8 cellular contexts compared by ENCODE assay signal in the genomic region with DNA sequence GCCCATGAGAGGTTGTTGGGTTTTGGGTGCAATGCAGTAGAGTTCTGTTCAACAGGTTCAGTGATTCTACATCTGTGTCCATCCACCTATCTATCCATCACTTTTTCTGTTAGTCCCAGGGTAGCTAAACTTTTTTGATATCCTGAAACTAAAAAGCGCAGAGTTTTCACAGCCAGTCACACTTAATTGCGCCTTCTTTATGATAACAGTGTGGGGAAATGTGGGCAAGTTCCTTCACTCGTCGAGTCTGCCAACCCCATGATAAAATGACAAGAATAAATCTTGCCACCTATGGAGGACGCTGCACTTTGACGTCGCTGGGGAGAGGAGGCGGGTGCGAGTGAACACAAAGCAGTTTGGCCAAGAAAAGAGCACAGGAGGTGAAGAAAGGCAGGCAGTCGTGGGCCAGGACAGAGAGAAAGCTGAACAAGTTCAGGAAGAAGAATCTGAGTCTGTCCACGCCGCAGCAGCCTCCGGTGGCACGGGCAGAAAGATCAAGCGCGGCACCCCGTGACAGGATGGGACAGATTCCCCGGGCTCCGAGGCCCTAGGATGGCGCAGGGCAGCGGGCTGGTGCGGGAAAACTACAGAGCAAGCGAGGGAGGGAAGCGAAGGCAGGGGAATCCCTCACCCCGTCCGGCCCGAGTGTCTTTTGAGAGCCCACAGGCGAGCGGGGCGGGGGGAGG. TPM values are rescaled to one million over a fixed set of nuclear protein-coding genes. Genes with fewer than 3 reads are reported as not detected.
A peak's percentile ranks its signal among the peaks of the same experiment; 100 is the strongest.
DNase-seq lines count a peak whose midpoint lies in the region; ATAC-seq and TF ChIP-seq lines count a peak whose summit lies in the region.

No MANE protein-coding gene starts in this region.

- peaks cover 69% of the 10 kb centered on the region for H3K27me3 Mint-ChIP-seq in CD8-positive, alpha-beta T cell (ENCODE audit: low read depth)

- peaks cover 6% of the 10 kb centered on the region for H3K4me1 ChIP-seq in CD8-positive, alpha-beta T cell (ENCODE audit: insufficient read depth, low read length)
- no peaks in the 10 kb centered on the region for H3K4me1 ChIP-seq in PC-3 (ENCODE audit: insufficient read depth, low read length)
- no peaks in the 10 kb centered on the region for H3K4me1 ChIP-seq in right cardiac atrium (ENCODE audit: control insufficient read depth, insufficient read depth, low read length)
- peaks cover 4% of the 10 kb centered on the region for H3K4me1 ChIP-seq in testis

- BruUV-seq in PC-3 (replicated peaks; lab: Mats Ljungman, UMichigan), result no TSS peak

- H3K36me3 Mint-ChIP-seq in CD8-positive, alpha-beta T cell, result no peaks in the 10 kb centered on the region

- no peaks in the 10 kb centered on the region for H3F3A ChIP-seq in PC-3 (ENCODE audit: low read length, unreplicated experiment)

- H3K9me3 Mint-ChIP-seq in CD8-positive, alpha-beta T cell, result no peaks in the 10 kb centered on the region

- H3K27me3 ChIP-seq in CD8-positive, alpha-beta T cell (ENCODE audit: insufficient read depth, low read length), result peaks cover 34% of the 10 kb centered on the region
- peaks cover 83% of the 10 kb centered on the region for H3K27me3 ChIP-seq in PC-3 (ENCODE audit: low read length)
- H3K27me3 ChIP-seq in right cardiac atrium (ENCODE audit: control insufficient read depth, insufficient read depth), result peaks cover under 1% of the 10 kb centered on the region
- H3K27me3 ChIP-seq in testis, result no peaks in the 10 kb centered on the region

- H3K27ac ChIP-seq in CD8-positive, alpha-beta T cell (ENCODE audit: low read depth, low read length), result no peak overlapping the region
- H3K27ac ChIP-seq in PC-3 (ENCODE audit: low read length), result no peak overlapping the region
- no peak overlapping the region for H3K27ac ChIP-seq in right cardiac atrium (ENCODE audit: low read length)
- no peak overlapping the region for H3K27ac ChIP-seq in testis

- no peak for TF ChIP-seq CTCF in CD8-positive, alpha-beta T cell (IDR thresholded peaks at IDR 0.05)
- TF ChIP-seq CTCF in PC-3 (conservative IDR thresholded peaks at IDR 0.05; ENCODE audit: low read depth, low read length) (no peak), testis (IDR thresholded peaks at IDR 0.05) (no peak)

- peaks cover 8% of the 10 kb centered on the region for H3K4me1 Mint-ChIP-seq in CD8-positive, alpha-beta T cell (ENCODE audit: low read depth)

- H2AFZ ChIP-seq in PC-3 (ENCODE audit: low read length), result peak overlapping the region; percentile 65

- POLR2A ChIA-PET in CD8-positive, alpha-beta T cell (lab: Charles Lee), result no interaction called here
- POLR2A ChIA-PET in PC-3 (lab: Charles Lee; ENCODE audit: unreplicated experiment), result no interaction called here

- H3K9me3 ChIP-seq in CD8-positive, alpha-beta T cell (ENCODE audit: low read length), result no peaks in the 10 kb centered on the region
- no peaks in the 10 kb centered on the region for H3K9me3 ChIP-seq in PC-3 (ENCODE audit: low read length)
- no peaks in the 10 kb centered on the region for H3K9me3 ChIP-seq in right cardiac atrium (ENCODE audit: control insufficient read depth, low read length)
- no peaks in the 10 kb centered on the region for H3K9me3 ChIP-seq in testis

- DNase-seq in CD8-positive, alpha-beta T cell, result no peak
- no peak for DNase-seq in PC-3
- peak in 1 of 3 donors; percentile 50 for DNase-seq in right cardiac atrium
- DNase-seq in testis, result no peak
- DNase-seq in DMS153 treated with DMSO at 0.1 percent for 48 hours (lab: John Stamatoyannopoulos, UW; ENCODE audit: unreplicated experiment), result no peak
- no peak for DNase-seq in cerebellar cortex (ENCODE audit: low spot score)

- peak overlapping the region; percentile 13 for H3K4me3 ChIP-seq in CD8-positive, alpha-beta T cell (ENCODE audit: low read depth, low read length)
- H3K4me3 ChIP-seq in PC-3 (ENCODE audit: low read length) (peak overlapping the region; percentile 58; the same call in 1 of the 2 replicates), right cardiac atrium (ENCODE audit: low read length) (no peak overlapping the region), testis (peak overlapping the region; percentile 10 to 26)

- H3K4me2 ChIP-seq in PC-3 (ENCODE audit: low read length), result peak overlapping the region; percentile 80

- intact Hi-C loops in CD8-positive, alpha-beta T cell (cut with DNase I, micrococcal nuclease), result no loop called here
- intact Hi-C loops in PC-3 (cut with micrococcal nuclease), result loop anchor here (10.0 kb wide), 1 partner anchor 727 kb away; no protein-coding TSS in a partner anchor
- intact Hi-C loops in right cardiac atrium (cut with DNase I), result loop anchor here in 2 of 4 donors (5.0 kb wide), 1 partner anchor 475 kb away; no protein-coding TSS in a partner anchor
- intact Hi-C loops in testis (cut with DNase I; ENCODE audit: low total_unique reads), result no loop called here

- H3K9ac ChIP-seq in PC-3 (ENCODE audit: low read length), result no peak overlapping the region

- H3K9me2 ChIP-seq in PC-3 (replicated peaks; ENCODE audit: low read length), result no peaks in the 10 kb centered on the region

- no peak overlapping the region for H3K27ac Mint-ChIP-seq in CD8-positive, alpha-beta T cell

- no peak for TF ChIP-seq POLR2A in testis (IDR thresholded peaks at IDR 0.05)

- H3K4me3 Mint-ChIP-seq in CD8-positive, alpha-beta T cell, result peak overlapping the region; percentile 64

- H3K36me3 ChIP-seq in CD8-positive, alpha-beta T cell (ENCODE audit: insufficient read depth, low read length), result no peaks in the 10 kb centered on the region
- H3K36me3 ChIP-seq in PC-3 (ENCODE audit: low read depth, low read length) (no peaks in the 10 kb centered on the region), testis (ENCODE audit: low read depth, missing control alignments) (no peaks in the 10 kb centered on the region)

- no peak for ATAC-seq in CD8-positive, alpha-beta T cell
- ATAC-seq in GM21737 (IDR thresholded peaks at IDR 0.05; ENCODE audit: unreplicated experiment) (peak; percentile 10), PC-3 (peak; percentile 68), right cardiac atrium (peak; percentile 32 to 47), HG02973 (IDR thresholded peaks at IDR 0.05; ENCODE audit: unreplicated experiment) (no peak)

- CTCF ChIA-PET in CD8-positive, alpha-beta T cell (lab: Charles Lee), result no interaction called here
- CTCF ChIA-PET in PC-3 (lab: Charles Lee), result no interaction called here

- 7% methylated on average over 30 of the region's 30 CpGs for WGBS in right cardiac atrium
- 4 to 9% methylated on average over 28 to 29 of the region's 30 CpGs for WGBS in testis, 2 donors

- no peaks in the 10 kb centered on the region for H4K20me1 ChIP-seq in PC-3 (ENCODE audit: low read length)

- H3K79me2 ChIP-seq in PC-3 (ENCODE audit: low read length), result no peaks in the 10 kb centered on the region

RNA-seq across cellular contexts. Expression of gene SP8, which starts 9.2 kb away (rescaled TPM):
- total RNA-seq in CD8-positive, alpha-beta T cell, result not detected
- not detected in 2 replicates for total RNA-seq in PC-3 (2014; rRNA removed)
- total RNA-seq in right cardiac atrium, result not detected
- polyA plus RNA-seq in right cardiac atrium, result not detected
- 1 to 10 TPM; 2.1 to 2.2 TPM for total RNA-seq in testis
- polyA plus RNA-seq in testis (ENCODE audit: insufficient read depth, low read depth, low replicate concordance), result 0.26 TPM

Comparison
In these comparisons a context has a peak if more than half of its experiments do, and no peak if none do; other contexts are left out.
1. ATAC-seq: peak in GM21737 (single experiment), PC-3 (single experiment) and right cardiac atrium (2 of 2); none in CD8-positive, alpha-beta T cell (single experiment) and HG02973 (single experiment).